ENCODE assay signal across 5 cellular contexts in the genomic region with DNA sequence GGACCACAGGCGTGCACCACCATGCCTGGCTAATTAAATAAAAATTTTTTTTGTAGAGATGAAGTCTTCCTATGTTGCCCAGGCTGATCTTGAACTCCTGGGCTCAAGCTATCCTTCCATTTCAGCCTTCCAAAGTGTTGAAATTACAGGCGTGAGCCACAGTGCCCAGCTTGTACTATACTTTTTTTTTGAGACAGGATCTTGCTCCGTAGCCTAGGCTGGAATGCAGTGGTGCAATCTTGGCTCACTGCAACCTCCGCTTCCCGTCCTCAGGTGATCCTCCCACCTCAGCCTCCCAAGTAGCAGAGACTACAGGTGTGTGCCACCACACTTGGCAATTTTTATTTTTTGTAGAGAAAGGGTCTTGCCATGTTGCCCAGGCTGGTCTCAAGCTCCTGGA.
"Had no signal": no experiment of that assay in that cellular context is flagged by ENCODE, and none has a peak within 500 bp of the region (broad histone marks: within the 10 kb centered on the region; RNA-seq: fewer than 3 reads in every experiment).

No MANE protein-coding gene starts in this region.

- H3K4me3 ChIP-seq: GM23338, K562 had no signal

- ATAC-seq: GM23338, K562 had no signal

- DNase-seq: H9, HCEC 1CT, KG1 had no signal

- H3K4me2 ChIP-seq: GM23338 had no signal

- H2AFZ ChIP-seq: GM23338 had no signal
